ENCODE assay signal across 1 cellular context in the genomic region with DNA sequence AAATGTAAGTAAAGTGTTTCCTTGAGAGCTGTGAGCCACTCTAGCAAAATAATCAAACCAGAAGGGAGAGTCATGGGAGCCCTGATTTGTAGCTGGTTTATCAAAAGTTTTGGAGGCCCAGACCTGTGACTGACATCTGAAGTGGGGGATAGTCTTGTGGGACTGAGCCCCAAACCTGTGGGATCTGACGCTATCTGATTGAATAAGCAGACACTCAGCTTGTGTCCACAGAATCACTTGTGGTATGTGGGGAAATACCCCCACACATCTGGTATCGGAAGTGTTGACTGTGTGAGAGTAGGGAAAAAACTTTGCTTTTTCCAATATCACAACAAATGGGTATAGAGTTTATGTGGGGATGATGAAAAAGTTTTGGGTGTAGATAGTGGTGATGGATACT.
TF ChIP-seq lines count a peak whose summit lies in the region.

No MANE protein-coding gene starts in this region.

TF ChIP-seq in H1, 55 proteins besides CTCF, POLR2A, EP300 and RAD21:
- TF ChIP-seq MAX (IDR thresholded peaks at IDR 0.05) = no peak
- TF ChIP-seq SIX5 (IDR thresholded peaks at IDR 0.05; ENCODE audit: low read depth, low read length) = no peak
- TF ChIP-seq, protein P1, sequence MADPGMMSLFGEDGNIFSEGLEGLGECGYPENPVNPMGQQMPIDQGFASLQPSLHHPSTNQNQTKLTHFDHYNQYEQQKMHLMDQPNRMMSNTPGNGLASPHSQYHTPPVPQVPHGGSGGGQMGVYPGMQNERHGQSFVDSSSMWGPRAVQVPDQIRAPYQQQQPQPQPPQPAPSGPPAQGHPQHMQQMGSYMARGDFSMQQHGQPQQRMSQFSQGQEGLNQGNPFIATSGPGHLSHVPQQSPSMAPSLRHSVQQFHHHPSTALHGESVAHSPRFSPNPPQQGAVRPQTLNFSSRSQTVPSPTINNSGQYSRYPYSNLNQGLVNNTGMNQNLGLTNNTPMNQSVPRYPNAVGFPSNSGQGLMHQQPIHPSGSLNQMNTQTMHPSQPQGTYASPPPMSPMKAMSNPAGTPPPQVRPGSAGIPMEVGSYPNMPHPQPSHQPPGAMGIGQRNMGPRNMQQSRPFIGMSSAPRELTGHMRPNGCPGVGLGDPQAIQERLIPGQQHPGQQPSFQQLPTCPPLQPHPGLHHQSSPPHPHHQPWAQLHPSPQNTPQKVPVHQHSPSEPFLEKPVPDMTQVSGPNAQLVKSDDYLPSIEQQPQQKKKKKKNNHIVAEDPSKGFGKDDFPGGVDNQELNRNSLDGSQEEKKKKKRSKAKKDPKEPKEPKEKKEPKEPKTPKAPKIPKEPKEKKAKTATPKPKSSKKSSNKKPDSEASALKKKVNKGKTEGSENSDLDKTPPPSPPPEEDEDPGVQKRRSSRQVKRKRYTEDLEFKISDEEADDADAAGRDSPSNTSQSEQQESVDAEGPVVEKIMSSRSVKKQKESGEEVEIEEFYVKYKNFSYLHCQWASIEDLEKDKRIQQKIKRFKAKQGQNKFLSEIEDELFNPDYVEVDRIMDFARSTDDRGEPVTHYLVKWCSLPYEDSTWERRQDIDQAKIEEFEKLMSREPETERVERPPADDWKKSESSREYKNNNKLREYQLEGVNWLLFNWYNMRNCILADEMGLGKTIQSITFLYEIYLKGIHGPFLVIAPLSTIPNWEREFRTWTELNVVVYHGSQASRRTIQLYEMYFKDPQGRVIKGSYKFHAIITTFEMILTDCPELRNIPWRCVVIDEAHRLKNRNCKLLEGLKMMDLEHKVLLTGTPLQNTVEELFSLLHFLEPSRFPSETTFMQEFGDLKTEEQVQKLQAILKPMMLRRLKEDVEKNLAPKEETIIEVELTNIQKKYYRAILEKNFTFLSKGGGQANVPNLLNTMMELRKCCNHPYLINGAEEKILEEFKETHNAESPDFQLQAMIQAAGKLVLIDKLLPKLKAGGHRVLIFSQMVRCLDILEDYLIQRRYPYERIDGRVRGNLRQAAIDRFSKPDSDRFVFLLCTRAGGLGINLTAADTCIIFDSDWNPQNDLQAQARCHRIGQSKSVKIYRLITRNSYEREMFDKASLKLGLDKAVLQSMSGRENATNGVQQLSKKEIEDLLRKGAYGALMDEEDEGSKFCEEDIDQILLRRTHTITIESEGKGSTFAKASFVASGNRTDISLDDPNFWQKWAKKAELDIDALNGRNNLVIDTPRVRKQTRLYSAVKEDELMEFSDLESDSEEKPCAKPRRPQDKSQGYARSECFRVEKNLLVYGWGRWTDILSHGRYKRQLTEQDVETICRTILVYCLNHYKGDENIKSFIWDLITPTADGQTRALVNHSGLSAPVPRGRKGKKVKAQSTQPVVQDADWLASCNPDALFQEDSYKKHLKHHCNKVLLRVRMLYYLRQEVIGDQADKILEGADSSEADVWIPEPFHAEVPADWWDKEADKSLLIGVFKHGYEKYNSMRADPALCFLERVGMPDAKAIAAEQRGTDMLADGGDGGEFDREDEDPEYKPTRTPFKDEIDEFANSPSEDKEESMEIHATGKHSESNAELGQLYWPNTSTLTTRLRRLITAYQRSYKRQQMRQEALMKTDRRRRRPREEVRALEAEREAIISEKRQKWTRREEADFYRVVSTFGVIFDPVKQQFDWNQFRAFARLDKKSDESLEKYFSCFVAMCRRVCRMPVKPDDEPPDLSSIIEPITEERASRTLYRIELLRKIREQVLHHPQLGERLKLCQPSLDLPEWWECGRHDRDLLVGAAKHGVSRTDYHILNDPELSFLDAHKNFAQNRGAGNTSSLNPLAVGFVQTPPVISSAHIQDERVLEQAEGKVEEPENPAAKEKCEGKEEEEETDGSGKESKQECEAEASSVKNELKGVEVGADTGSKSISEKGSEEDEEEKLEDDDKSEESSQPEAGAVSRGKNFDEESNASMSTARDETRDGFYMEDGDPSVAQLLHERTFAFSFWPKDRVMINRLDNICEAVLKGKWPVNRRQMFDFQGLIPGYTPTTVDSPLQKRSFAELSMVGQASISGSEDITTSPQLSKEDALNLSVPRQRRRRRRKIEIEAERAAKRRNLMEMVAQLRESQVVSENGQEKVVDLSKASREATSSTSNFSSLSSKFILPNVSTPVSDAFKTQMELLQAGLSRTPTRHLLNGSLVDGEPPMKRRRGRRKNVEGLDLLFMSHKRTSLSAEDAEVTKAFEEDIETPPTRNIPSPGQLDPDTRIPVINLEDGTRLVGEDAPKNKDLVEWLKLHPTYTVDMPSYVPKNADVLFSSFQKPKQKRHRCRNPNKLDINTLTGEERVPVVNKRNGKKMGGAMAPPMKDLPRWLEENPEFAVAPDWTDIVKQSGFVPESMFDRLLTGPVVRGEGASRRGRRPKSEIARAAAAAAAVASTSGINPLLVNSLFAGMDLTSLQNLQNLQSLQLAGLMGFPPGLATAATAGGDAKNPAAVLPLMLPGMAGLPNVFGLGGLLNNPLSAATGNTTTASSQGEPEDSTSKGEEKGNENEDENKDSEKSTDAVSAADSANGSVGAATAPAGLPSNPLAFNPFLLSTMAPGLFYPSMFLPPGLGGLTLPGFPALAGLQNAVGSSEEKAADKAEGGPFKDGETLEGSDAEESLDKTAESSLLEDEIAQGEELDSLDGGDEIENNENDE (IDR thresholded peaks at IDR 0.05; ENCODE audit: insufficient replicate concordance, low read length) = no peak
- no peak for TF ChIP-seq FOSL1 (IDR thresholded peaks at IDR 0.05; ENCODE audit: insufficient read depth, low read depth, low read length)
- no peak for TF ChIP-seq CHD1 (IDR thresholded peaks at IDR 0.05; ENCODE audit: low read depth, low read length)
- no peak for TF ChIP-seq RXRA (IDR thresholded peaks at IDR 0.05; ENCODE audit: insufficient read depth, low read depth, low read length)
- TF ChIP-seq RFX5 (IDR thresholded peaks at IDR 0.05; ENCODE audit: borderline replicate concordance, low read depth, low read length) = no peak
- no peak for TF ChIP-seq SIN3A (conservative IDR thresholded peaks at IDR 0.05 in 1 of 2, IDR thresholded peaks at IDR 0.05 in 1 of 2; ENCODE audit: low read depth in 1 of 2, low read length in 2 of 2)
- TF ChIP-seq EGR1 (IDR thresholded peaks at IDR 0.05; ENCODE audit: borderline replicate concordance, low read depth, low read length) = no peak
- TF ChIP-seq RBBP5 (IDR thresholded peaks at IDR 0.05; ENCODE audit: borderline replicate concordance, low read depth, low read length) = no peak
